9 cellular contexts compared by ENCODE assay signal in the genomic region with DNA sequence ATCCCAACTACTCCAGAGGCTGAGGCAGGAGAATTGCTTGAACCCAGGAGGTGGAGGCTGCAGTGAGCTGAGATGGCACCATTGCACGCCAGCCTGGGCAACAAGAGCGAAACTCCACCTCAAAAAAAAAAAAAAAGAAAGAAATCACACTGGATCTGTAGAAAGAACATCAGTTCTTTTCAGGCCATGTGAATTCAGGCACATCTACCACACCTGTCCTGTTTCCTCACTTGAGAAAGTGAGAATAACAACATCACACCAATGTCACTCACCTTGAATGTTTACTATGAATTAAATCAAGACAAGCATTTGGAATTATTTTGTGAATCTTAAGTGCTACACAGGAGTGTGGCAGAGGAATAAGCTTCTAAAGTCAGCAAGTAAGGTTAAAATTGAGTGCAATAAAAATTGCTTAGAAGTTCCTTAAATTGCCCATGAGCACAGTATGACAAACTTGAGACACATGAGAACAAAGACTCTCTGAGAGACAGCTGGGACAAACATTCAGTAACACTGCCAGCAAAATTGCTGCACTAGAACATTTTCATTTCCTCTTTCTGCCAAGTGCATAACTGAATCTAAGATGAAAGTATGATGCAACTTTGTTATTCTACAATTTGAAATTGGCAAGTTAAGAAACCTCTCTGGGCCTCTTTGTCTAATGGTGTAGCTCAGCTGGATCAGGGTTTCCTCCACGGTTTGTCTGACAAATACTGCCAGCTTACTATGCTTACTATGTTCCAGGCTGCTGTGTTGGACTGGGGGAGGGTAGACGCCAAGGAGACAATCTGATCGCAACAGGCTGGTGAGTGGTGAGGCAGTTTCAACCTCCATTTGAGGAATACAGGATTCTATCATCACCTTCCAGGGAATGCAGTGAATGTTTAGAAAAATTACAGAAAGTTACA. TPM values are rescaled to one million over a fixed set of nuclear protein-coding genes. Genes with fewer than 3 reads are reported as not detected.
DNase-seq lines count a peak whose midpoint lies in the region; ATAC-seq, FAIRE-seq and TF ChIP-seq lines count a peak whose summit lies in the region.
"Had no signal": no experiment of that assay in that cellular context is flagged by ENCODE, and none has a peak within 500 bp of the region (broad histone marks: within the 10 kb centered on the region; RNA-seq: fewer than 3 reads in every experiment).

No MANE protein-coding gene starts in this region.

- peak overlapping the region; percentile 99 for H3K27ac Mint-ChIP-seq in stimulated activated memory B cell treated with anti-CD40 and anti-IgM and Interleukin-4, amounts not matched to agents 10 μg/mL and 1 μg/mL and 100 μg/mL, for 72 hours

- H2AFZ ChIP-seq in SU-DHL-6 (ENCODE audit: low read depth, low read length, severe bottlenecking) = no peak overlapping the region
- no peak overlapping the region for H2AFZ ChIP-seq in HepG2 (ENCODE audit: low read length)

- H3K4me1 Mint-ChIP-seq in stimulated activated memory B cell treated with anti-CD40 and anti-IgM and Interleukin-4, amounts not matched to agents 10 μg/mL and 1 μg/mL and 100 μg/mL, for 72 hours = peaks cover 52% of the 10 kb centered on the region

- H3K27me3 Mint-ChIP-seq in stimulated activated memory B cell treated with anti-CD40 and anti-IgM and Interleukin-4, amounts not matched to agents 10 μg/mL and 1 μg/mL and 100 μg/mL, for 72 hours = no peaks in the 10 kb centered on the region

- H3K9ac ChIP-seq in SU-DHL-6 (ENCODE audit: low read length) = peak overlapping the region; percentile 90
- no peak overlapping the region for H3K9ac ChIP-seq in HepG2 (ENCODE audit: insufficient read depth, low read depth, low read length)

- peak overlapping the region; percentile 91 for H3K4me3 Mint-ChIP-seq in stimulated activated memory B cell treated with anti-CD40 and anti-IgM and Interleukin-4, amounts not matched to agents 10 μg/mL and 1 μg/mL and 100 μg/mL, for 72 hours

- H3K36me3 ChIP-seq in SU-DHL-6 (ENCODE audit: low read length) (no peaks in the 10 kb centered on the region), breast epithelium (no peaks in the 10 kb centered on the region), HepG2 (replicated peaks in 1 of 2; ENCODE audit: control insufficient read depth in 1 of 2, insufficient read depth in 2 of 2, low read length in 2 of 2) (no peaks in the 10 kb centered on the region)

- DNase-seq in EH (ENCODE audit: low read depth) (peak; percentile 79), GM20000 (ENCODE audit: low spot score) (peak; percentile 78), breast epithelium (ENCODE audit: low spot score in 2 of 2) (peak in 1 of 2 donors; percentile 60), HepG2 (ENCODE audit: low spot score) (no peak), COLO829 (ENCODE audit: low spot score) (no peak)

- TF ChIP-seq EP300 in HepG2 (IDR thresholded peaks at IDR 0.05; ENCODE audit: low read depth in 2 of 2, low read length in 2 of 2) = no peak
- TF ChIP-seq EP300 in HepG2 (CRISPR knock-in tag; IDR thresholded peaks at IDR 0.05; ENCODE audit: borderline replicate concordance) = no peak

- H3K4me1 ChIP-seq in breast epithelium = peaks cover 0 to 4% of the 10 kb centered on the region in 2 donors
- peaks cover 28% of the 10 kb centered on the region for H3K4me1 ChIP-seq in HepG2 (ENCODE audit: insufficient read depth, low read length)

- TF ChIP-seq POLR2A in breast epithelium (IDR thresholded peaks at IDR 0.05) (no peak), HepG2 (IDR thresholded peaks at IDR 0.05; ENCODE audit: insufficient read depth in 1 of 2, low read depth in 2 of 2, low read length in 2 of 2) (no peak)

- H4K20me1 ChIP-seq in SU-DHL-6 (ENCODE audit: low read depth, low read length) = peaks cover 14% of the 10 kb centered on the region
- no peaks in the 10 kb centered on the region; the same call in 1 of the 2 replicates for H4K20me1 ChIP-seq in HepG2 (ENCODE audit: insufficient read depth, low read length)

- TF ChIP-seq RAD21 in HepG2 (CRISPR knock-in tag; IDR thresholded peaks at IDR 0.05) = no peak

- POLR2A ChIA-PET in HepG2 (lab: Yijun Ruan, JAX) = interaction anchor here (1.5 to 1.8 kb wide), 2 partner anchors 27 to 381 kb away, joined by 4 to 7 read pairs; a partner anchor contains a TSS

- H3K27ac ChIP-seq in SU-DHL-6 (ENCODE audit: low read depth, low read length) = peak overlapping the region; percentile 98
- H3K27ac ChIP-seq in breast epithelium = peak overlapping the region; percentile 94 to 97
- peak overlapping the region; percentile 17 for H3K27ac ChIP-seq in HepG2 (ENCODE audit: extremely low read length, insufficient read depth, low read length)

- in situ Hi-C loops in HepG2 (cut with HindIII; ENCODE audit: extremely low pct_ligation_motif_present, low pct_unique_long_range_greater_than_20kb) = no loop called here

- ATAC-seq in HG03571 (IDR thresholded peaks at IDR 0.05; ENCODE audit: unreplicated experiment) (peak; percentile 43), HepG2 (no peak)
- peak; percentile 69 for ATAC-seq in stimulated activated memory B cell treated with anti-CD40 and anti-IgM and Interleukin-4, amounts not matched to agents 10 μg/mL and 1 μg/mL and 100 μg/mL, for 72 hours

- H3K27me3 ChIP-seq in SU-DHL-6 (ENCODE audit: low read length) (no peaks in the 10 kb centered on the region), breast epithelium (no peaks in the 10 kb centered on the region), HepG2 (ENCODE audit: control insufficient read depth in 1 of 2, insufficient read depth in 2 of 2, low read length in 2 of 2) (no peaks in the 10 kb centered on the region; a peak in 1 of 5 replicates)

- intact Hi-C loops in breast epithelium (cut with DNase I; ENCODE audit: low total_unique reads) (no loop called here), HepG2 (cut with micrococcal nuclease; ENCODE audit: unreplicated experiment) (loop anchor here (5.0 kb wide), 1 partner anchor 1270 kb away; no protein-coding TSS in a partner anchor)

- H3F3A ChIP-seq in SU-DHL-6 (ENCODE audit: insufficient read depth) = peaks cover 24% of the 10 kb centered on the region

- WGBS in HepG2 (ENCODE audit: low lambda C conversion rate) = 83% methylated on average over 5 of the region's 5 CpGs

- no peaks in the 10 kb centered on the region for H3K36me3 Mint-ChIP-seq in stimulated activated memory B cell treated with anti-CD40 and anti-IgM and Interleukin-4, amounts not matched to agents 10 μg/mL and 1 μg/mL and 100 μg/mL, for 72 hours

- no peaks in the 10 kb centered on the region for H3K9me2 ChIP-seq in SU-DHL-6 (replicated peaks; ENCODE audit: insufficient read depth, low read length)

- no peaks in the 10 kb centered on the region for H3K9me3 ChIP-seq in SU-DHL-6 (ENCODE audit: insufficient read depth, low read length)
- H3K9me3 ChIP-seq in breast epithelium = no peaks in the 10 kb centered on the region
- H3K9me3 ChIP-seq in HepG2 (ENCODE audit: low read length) = no peaks in the 10 kb centered on the region

- H3K9me3 Mint-ChIP-seq in stimulated activated memory B cell treated with anti-CD40 and anti-IgM and Interleukin-4, amounts not matched to agents 10 μg/mL and 1 μg/mL and 100 μg/mL, for 72 hours = no peaks in the 10 kb centered on the region

- H3K4me3 ChIP-seq in SU-DHL-6 (ENCODE audit: insufficient read depth, low read length, poor library complexity, severe bottlenecking) = peak overlapping the region; percentile 98
- H3K4me3 ChIP-seq in breast epithelium = peak overlapping the region; percentile 78 to 96 (median 96)
- H3K4me3 ChIP-seq in HepG2 (replicated peaks in 1 of 3; ENCODE audit: insufficient read depth in 1 of 3, low read depth in 2 of 3, low read length in 3 of 3) = no peak overlapping the region

- H3K4me2 ChIP-seq in SU-DHL-6 (ENCODE audit: low read depth, low read length, poor library complexity, severe bottlenecking) (peak overlapping the region; percentile 99), HepG2 (ENCODE audit: low read depth, low read length) (peak overlapping the region; percentile 83)

- CTCF ChIA-PET in HepG2 (lab: Yijun Ruan, JAX; ENCODE audit: low intra/inter-chr PET ratio, low total read pairs) = no interaction called here

- no peak for FAIRE-seq in HepG2 (lab: Jason Lieb, UNC)
- FAIRE-seq: colon had no signal

- H3K79me2 ChIP-seq in SU-DHL-6 (ENCODE audit: insufficient read depth, low read length) (peaks cover 74% of the 10 kb centered on the region), HepG2 (ENCODE audit: insufficient read depth, low read length) (peaks cover 24% of the 10 kb centered on the region)

- BruUV-seq in HepG2 (replicated peaks; lab: Mats Ljungman, UMichigan) = no TSS peak

- TF ChIP-seq CTCF in GM20000 (IDR thresholded peaks at IDR 0.05; ENCODE audit: extremely low read depth, missing control alignments) = no peak
- no peak for TF ChIP-seq CTCF in SU-DHL-6 (IDR thresholded peaks at IDR 0.05; ENCODE audit: insufficient read depth, low read length, poor library complexity, severe bottlenecking)
- no peak for TF ChIP-seq CTCF in breast epithelium (IDR thresholded peaks at IDR 0.05)
- no peak for TF ChIP-seq CTCF in HepG2 (CRISPR knock-in tag; IDR thresholded peaks at IDR 0.05)

RNA-seq across cellular contexts. Expression of a gene that starts 1.9 kb away (rescaled TPM):
- total RNA-seq in breast epithelium (10 to 100 TPM; 42.6 to 74.5 (median 53.1) TPM), HepG2 (2016; rRNA removed; fragmentation: Illumina TruSeq; extraction: Trizol) (19.0 and 21.2 TPM in 2 replicates)
- 3.0 and 3.1 TPM in 2 replicates for total RNA-seq in HepG2 (2016; cell fraction: cytosol; rRNA removed; fragmentation: Illumina TruSeq; extraction: Trizol; ENCODE audit: low read depth)
- total RNA-seq in HepG2 (2016; cell fraction: insoluble cytoplasmic fraction; rRNA removed; fragmentation: Illumina TruSeq; extraction: Trizol) = 18.6 and 20.2 TPM in 2 replicates
- 8.5 and 8.9 TPM in 2 replicates for total RNA-seq in HepG2 (2016; cell fraction: membrane; rRNA removed; fragmentation: Illumina TruSeq; extraction: Trizol)
- 34.3 and 34.6 TPM in 2 replicates for total RNA-seq in HepG2 (2016; cell fraction: nucleus; rRNA removed; fragmentation: Illumina TruSeq; extraction: Trizol)
- polyA plus RNA-seq in HepG2 (2011; rRNA removed) = 15.9 and 18.2 TPM in 2 replicates
- 10.9 and 13.1 TPM in 2 replicates for polyA plus RNA-seq in HepG2 (2011; cell fraction: cytosol; rRNA removed)
- polyA plus RNA-seq in HepG2 (2011; cell fraction: nucleus; rRNA removed) = 29.5 and 30.5 TPM in 2 replicates
- 9.3 and 10.5 TPM in 2 replicates for polyA plus RNA-seq in HepG2 (2012)
- 0.60 and 0.62 TPM in 2 replicates for polyA plus RNA-seq in HepG2 (2016; cell fraction: cytosol; fragmentation: Illumina TruSeq; extraction: Trizol; ENCODE audit: low read depth)
- 13.1 and 13.7 TPM in 2 replicates for polyA plus RNA-seq in HepG2 (2016; cell fraction: insoluble cytoplasmic fraction; fragmentation: Illumina TruSeq; extraction: Trizol; ENCODE audit: low read depth)
- 1.8 and 1.9 TPM in 2 replicates for polyA plus RNA-seq in HepG2 (2016; cell fraction: membrane; fragmentation: Illumina TruSeq; extraction: Trizol; ENCODE audit: low read depth)
- polyA plus RNA-seq in HepG2 (2016; cell fraction: nucleus; fragmentation: Illumina TruSeq; extraction: Trizol; ENCODE audit: insufficient read depth, low read depth) = 22.7 and 24.7 TPM in 2 replicates
- polyA minus RNA-seq in HepG2 (2011; rRNA and poly(A)+ RNA removed; ENCODE audit: low replicate concordance) = 40.6 and 43.6 TPM in 2 replicates
- polyA minus RNA-seq in HepG2 (2011; cell fraction: cytosol; rRNA and poly(A)+ RNA removed) = 21.5 and 21.7 TPM in 2 replicates
- 84.3 and 94.9 TPM in 2 replicates for polyA minus RNA-seq in HepG2 (2011; cell fraction: nucleus; rRNA and poly(A)+ RNA removed)

Comparison
In these comparisons a context has a peak if more than half of its experiments do, and no peak if none do; other contexts are left out.
1. DNase-seq: peak in EH (single experiment) and GM20000 (single experiment); none in HepG2 (single experiment) and COLO829 (single experiment).
2. H3K27ac ChIP-seq: peak in every context shown above with its lines; median percentile 98 in SU-DHL-6; 96 in breast epithelium; 17 in HepG2.
3. H3K4me3 ChIP-seq: peak in SU-DHL-6 (single experiment) and breast epithelium (3 of 3); none in HepG2 (0 of 3).